In the genomic region with DNA sequence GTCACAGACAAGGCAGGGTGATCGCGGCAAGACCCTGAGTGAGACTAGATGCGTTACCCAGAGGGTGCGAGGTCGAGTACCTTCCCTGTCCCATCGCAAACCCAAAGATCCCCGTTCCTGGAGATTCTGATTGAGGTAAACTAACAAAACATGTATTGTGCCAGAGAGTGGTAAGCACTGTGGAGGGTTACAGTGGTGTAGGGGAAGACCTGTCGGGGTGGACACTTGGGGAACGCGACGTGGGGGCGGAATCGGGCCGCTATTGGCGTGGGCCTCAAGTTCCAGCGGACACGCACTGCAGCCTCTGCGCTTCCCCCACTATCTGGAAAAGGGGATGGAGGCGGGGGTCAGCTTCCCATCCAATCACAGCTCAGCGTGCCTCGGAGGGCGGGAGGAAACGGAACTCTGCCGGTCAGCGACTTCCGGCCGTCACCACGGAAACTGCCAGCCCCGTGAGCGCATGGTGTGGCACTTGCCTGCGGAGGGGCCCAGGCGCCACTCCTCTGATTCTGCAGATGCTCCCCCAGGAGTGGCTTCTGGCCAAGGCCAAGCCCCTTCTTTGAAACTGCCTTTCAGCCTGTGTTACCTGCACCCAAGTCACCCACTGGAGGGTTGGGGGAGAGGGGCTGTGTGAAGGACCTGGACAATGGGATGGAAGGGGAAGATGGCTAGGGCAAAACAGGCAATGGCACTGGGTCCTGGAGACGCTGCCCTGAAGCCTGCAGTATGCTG, we compare ENCODE assay signal across 1 cellular context.
TF ChIP-seq lines count a peak whose summit lies in the region.

No MANE protein-coding gene starts in this region.

TF ChIP-seq in K562, 482 proteins besides CTCF, POLR2A, EP300 and RAD21 (continued from another document and continues in another):
- TF ChIP-seq ZNF75A (CRISPR knock-in tag; IDR thresholded peaks at IDR 0.05) (no peak), RBBP5 (IDR thresholded peaks at IDR 0.05; ENCODE audit: borderline replicate concordance, insufficient read depth, low read length, poor library complexity, severe bottlenecking) (no peak), FUS (optimal IDR thresholded peaks at IDR 0.05; ENCODE audit: low read depth, low read length) (no peak), FOXA1 (IDR thresholded peaks at IDR 0.05; ENCODE audit: borderline replicate concordance) (no peak), RBM25 (IDR thresholded peaks at IDR 0.05; ENCODE audit: low read depth, low read length, severe bottlenecking) (no peak), PTTG1 (tag; IDR thresholded peaks at IDR 0.05; ENCODE audit: low read depth) (no peak), ESRRA (IDR thresholded peaks at IDR 0.05; ENCODE audit: borderline replicate concordance, low read depth) (no peak; the same call in 1 of the 2 replicates), U2AF2 (optimal IDR thresholded peaks at IDR 0.05; ENCODE audit: low read depth, low read length) (no peak), ILK (tag; IDR thresholded peaks at IDR 0.05; ENCODE audit: borderline replicate concordance, low read depth) (no peak), CHD4 (IDR thresholded peaks at IDR 0.05; ENCODE audit: insufficient read depth, insufficient replicate concordance, low read depth, low read length, poor library complexity, severe bottlenecking) (no peak), HDGF (IDR thresholded peaks at IDR 0.05) (no peak), ZNF140 (CRISPR knock-in tag; IDR thresholded peaks at IDR 0.05) (no peak), CC2D1A (IDR thresholded peaks at IDR 0.05) (no peak), ETV5 (CRISPR knock-in tag; IDR thresholded peaks at IDR 0.05; ENCODE audit: low read depth) (0 out of 2 replicates have a peak, but pooled peaks have one; percentile 33), TAF1 (IDR thresholded peaks at IDR 0.05; ENCODE audit: control insufficient read depth, extremely low read depth, insufficient read depth, low read length, severe bottlenecking) (peak; percentile 65), SIX5 (IDR thresholded peaks at IDR 0.05; ENCODE audit: borderline replicate concordance in 1 of 2, insufficient read depth in 1 of 2, low read depth in 1 of 2, low read length in 2 of 2) (no peak), ILF3 (IDR thresholded peaks at IDR 0.05; ENCODE audit: borderline replicate concordance) (no peak), PCBP1 (IDR thresholded peaks at IDR 0.05; ENCODE audit: low read depth, low read length, poor library complexity, severe bottlenecking) (no peak), ZKSCAN1 (IDR thresholded peaks at IDR 0.05; ENCODE audit: low read depth, low read length) (no peak), GABPB1 (CRISPR knock-in tag; IDR thresholded peaks at IDR 0.05) (peak; percentile 84), SMAD3 (CRISPR knock-in tag; conservative IDR thresholded peaks at IDR 0.05) (peak; percentile 66; the same call in 1 of the 2 replicates), ZNF764 (CRISPR knock-in tag; IDR thresholded peaks at IDR 0.05; ENCODE audit: low read depth) (no peak), ZNF274 (IDR thresholded peaks at IDR 0.05; ENCODE audit: borderline replicate concordance, low read depth, low read length) (no peak), RBFOX2 (IDR thresholded peaks at IDR 0.05; ENCODE audit: low read depth, low read length) (peak; percentile 86), MAZ (CRISPR knock-in tag; conservative IDR thresholded peaks at IDR 0.05 in 1 of 2, IDR thresholded peaks at IDR 0.05 in 1 of 2) (peak; percentile 77 to 92), ZNF175 (CRISPR knock-in tag; IDR thresholded peaks at IDR 0.05; ENCODE audit: low read depth) (no peak; the same call in 1 of the 2 replicates), PHTF2 (CRISPR knock-in tag; IDR thresholded peaks at IDR 0.05) (no peak), PPARD (CRISPR knock-in tag; IDR thresholded peaks at IDR 0.05) (no peak), HIVEP1 (CRISPR knock-in tag; IDR thresholded peaks at IDR 0.05) (no peak), STAG1 (CRISPR knock-in tag; IDR thresholded peaks at IDR 0.05; ENCODE audit: borderline replicate concordance) (no peak), ARHGAP35 (IDR thresholded peaks at IDR 0.05; ENCODE audit: partially characterized antibody) (no peak)
- TF ChIP-seq, protein P1, sequence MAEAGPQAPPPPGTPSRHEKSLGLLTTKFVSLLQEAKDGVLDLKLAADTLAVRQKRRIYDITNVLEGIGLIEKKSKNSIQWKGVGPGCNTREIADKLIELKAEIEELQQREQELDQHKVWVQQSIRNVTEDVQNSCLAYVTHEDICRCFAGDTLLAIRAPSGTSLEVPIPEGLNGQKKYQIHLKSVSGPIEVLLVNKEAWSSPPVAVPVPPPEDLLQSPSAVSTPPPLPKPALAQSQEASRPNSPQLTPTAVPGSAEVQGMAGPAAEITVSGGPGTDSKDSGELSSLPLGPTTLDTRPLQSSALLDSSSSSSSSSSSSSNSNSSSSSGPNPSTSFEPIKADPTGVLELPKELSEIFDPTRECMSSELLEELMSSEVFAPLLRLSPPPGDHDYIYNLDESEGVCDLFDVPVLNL (CRISPR knock-in tag; IDR thresholded peaks at IDR 0.05; ENCODE audit: low read depth), result peak; percentile 66; the same call in 1 of the 2 replicates
- TF ChIP-seq, protein P2, sequence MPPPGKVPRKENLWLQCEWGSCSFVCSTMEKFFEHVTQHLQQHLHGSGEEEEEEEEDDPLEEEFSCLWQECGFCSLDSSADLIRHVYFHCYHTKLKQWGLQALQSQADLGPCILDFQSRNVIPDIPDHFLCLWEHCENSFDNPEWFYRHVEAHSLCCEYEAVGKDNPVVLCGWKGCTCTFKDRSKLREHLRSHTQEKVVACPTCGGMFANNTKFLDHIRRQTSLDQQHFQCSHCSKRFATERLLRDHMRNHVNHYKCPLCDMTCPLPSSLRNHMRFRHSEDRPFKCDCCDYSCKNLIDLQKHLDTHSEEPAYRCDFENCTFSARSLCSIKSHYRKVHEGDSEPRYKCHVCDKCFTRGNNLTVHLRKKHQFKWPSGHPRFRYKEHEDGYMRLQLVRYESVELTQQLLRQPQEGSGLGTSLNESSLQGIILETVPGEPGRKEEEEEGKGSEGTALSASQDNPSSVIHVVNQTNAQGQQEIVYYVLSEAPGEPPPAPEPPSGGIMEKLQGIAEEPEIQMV (tag; conservative IDR thresholded peaks at IDR 0.05; ENCODE audit: low read depth), result no peak
- TF ChIP-seq, protein P3, sequence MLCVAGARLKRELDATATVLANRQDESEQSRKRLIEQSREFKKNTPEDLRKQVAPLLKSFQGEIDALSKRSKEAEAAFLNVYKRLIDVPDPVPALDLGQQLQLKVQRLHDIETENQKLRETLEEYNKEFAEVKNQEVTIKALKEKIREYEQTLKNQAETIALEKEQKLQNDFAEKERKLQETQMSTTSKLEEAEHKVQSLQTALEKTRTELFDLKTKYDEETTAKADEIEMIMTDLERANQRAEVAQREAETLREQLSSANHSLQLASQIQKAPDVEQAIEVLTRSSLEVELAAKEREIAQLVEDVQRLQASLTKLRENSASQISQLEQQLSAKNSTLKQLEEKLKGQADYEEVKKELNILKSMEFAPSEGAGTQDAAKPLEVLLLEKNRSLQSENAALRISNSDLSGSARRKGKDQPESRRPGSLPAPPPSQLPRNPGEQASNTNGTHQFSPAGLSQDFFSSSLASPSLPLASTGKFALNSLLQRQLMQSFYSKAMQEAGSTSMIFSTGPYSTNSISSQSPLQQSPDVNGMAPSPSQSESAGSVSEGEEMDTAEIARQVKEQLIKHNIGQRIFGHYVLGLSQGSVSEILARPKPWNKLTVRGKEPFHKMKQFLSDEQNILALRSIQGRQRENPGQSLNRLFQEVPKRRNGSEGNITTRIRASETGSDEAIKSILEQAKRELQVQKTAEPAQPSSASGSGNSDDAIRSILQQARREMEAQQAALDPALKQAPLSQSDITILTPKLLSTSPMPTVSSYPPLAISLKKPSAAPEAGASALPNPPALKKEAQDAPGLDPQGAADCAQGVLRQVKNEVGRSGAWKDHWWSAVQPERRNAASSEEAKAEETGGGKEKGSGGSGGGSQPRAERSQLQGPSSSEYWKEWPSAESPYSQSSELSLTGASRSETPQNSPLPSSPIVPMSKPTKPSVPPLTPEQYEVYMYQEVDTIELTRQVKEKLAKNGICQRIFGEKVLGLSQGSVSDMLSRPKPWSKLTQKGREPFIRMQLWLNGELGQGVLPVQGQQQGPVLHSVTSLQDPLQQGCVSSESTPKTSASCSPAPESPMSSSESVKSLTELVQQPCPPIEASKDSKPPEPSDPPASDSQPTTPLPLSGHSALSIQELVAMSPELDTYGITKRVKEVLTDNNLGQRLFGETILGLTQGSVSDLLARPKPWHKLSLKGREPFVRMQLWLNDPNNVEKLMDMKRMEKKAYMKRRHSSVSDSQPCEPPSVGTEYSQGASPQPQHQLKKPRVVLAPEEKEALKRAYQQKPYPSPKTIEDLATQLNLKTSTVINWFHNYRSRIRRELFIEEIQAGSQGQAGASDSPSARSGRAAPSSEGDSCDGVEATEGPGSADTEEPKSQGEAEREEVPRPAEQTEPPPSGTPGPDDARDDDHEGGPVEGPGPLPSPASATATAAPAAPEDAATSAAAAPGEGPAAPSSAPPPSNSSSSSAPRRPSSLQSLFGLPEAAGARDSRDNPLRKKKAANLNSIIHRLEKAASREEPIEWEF (CRISPR knock-in tag; IDR thresholded peaks at IDR 0.05), result no peak
- TF ChIP-seq, protein P4, sequence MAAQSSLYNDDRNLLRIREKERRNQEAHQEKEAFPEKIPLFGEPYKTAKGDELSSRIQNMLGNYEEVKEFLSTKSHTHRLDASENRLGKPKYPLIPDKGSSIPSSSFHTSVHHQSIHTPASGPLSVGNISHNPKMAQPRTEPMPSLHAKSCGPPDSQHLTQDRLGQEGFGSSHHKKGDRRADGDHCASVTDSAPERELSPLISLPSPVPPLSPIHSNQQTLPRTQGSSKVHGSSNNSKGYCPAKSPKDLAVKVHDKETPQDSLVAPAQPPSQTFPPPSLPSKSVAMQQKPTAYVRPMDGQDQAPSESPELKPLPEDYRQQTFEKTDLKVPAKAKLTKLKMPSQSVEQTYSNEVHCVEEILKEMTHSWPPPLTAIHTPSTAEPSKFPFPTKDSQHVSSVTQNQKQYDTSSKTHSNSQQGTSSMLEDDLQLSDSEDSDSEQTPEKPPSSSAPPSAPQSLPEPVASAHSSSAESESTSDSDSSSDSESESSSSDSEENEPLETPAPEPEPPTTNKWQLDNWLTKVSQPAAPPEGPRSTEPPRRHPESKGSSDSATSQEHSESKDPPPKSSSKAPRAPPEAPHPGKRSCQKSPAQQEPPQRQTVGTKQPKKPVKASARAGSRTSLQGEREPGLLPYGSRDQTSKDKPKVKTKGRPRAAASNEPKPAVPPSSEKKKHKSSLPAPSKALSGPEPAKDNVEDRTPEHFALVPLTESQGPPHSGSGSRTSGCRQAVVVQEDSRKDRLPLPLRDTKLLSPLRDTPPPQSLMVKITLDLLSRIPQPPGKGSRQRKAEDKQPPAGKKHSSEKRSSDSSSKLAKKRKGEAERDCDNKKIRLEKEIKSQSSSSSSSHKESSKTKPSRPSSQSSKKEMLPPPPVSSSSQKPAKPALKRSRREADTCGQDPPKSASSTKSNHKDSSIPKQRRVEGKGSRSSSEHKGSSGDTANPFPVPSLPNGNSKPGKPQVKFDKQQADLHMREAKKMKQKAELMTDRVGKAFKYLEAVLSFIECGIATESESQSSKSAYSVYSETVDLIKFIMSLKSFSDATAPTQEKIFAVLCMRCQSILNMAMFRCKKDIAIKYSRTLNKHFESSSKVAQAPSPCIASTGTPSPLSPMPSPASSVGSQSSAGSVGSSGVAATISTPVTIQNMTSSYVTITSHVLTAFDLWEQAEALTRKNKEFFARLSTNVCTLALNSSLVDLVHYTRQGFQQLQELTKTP (IDR thresholded peaks at IDR 0.05; ENCODE audit: low read depth in 1 of 2, partially characterized antibody in 2 of 2), result peak in 1 of 2 experiments; percentile 47
- TF ChIP-seq, protein P5, sequence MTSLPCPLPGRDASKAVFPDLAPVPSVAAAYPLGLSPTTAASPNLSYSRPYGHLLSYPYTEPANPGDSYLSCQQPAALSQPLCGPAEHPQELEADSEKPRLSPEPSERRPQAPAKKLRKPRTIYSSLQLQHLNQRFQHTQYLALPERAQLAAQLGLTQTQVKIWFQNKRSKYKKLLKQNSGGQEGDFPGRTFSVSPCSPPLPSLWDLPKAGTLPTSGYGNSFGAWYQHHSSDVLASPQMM (CRISPR knock-in tag; IDR thresholded peaks at IDR 0.05), result no peak
- TF ChIP-seq, protein P6, sequence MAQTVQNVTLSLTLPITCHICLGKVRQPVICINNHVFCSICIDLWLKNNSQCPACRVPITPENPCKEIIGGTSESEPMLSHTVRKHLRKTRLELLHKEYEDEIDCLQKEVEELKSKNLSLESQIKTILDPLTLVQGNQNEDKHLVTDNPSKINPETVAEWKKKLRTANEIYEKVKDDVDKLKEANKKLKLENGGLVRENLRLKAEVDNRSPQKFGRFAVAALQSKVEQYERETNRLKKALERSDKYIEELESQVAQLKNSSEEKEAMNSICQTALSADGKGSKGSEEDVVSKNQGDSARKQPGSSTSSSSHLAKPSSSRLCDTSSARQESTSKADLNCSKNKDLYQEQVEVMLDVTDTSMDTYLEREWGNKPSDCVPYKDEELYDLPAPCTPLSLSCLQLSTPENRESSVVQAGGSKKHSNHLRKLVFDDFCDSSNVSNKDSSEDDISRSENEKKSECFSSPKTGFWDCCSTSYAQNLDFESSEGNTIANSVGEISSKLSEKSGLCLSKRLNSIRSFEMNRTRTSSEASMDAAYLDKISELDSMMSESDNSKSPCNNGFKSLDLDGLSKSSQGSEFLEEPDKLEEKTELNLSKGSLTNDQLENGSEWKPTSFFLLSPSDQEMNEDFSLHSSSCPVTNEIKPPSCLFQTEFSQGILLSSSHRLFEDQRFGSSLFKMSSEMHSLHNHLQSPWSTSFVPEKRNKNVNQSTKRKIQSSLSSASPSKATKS (CRISPR knock-in tag; IDR thresholded peaks at IDR 0.05), result no peak
- TF ChIP-seq, protein P7, sequence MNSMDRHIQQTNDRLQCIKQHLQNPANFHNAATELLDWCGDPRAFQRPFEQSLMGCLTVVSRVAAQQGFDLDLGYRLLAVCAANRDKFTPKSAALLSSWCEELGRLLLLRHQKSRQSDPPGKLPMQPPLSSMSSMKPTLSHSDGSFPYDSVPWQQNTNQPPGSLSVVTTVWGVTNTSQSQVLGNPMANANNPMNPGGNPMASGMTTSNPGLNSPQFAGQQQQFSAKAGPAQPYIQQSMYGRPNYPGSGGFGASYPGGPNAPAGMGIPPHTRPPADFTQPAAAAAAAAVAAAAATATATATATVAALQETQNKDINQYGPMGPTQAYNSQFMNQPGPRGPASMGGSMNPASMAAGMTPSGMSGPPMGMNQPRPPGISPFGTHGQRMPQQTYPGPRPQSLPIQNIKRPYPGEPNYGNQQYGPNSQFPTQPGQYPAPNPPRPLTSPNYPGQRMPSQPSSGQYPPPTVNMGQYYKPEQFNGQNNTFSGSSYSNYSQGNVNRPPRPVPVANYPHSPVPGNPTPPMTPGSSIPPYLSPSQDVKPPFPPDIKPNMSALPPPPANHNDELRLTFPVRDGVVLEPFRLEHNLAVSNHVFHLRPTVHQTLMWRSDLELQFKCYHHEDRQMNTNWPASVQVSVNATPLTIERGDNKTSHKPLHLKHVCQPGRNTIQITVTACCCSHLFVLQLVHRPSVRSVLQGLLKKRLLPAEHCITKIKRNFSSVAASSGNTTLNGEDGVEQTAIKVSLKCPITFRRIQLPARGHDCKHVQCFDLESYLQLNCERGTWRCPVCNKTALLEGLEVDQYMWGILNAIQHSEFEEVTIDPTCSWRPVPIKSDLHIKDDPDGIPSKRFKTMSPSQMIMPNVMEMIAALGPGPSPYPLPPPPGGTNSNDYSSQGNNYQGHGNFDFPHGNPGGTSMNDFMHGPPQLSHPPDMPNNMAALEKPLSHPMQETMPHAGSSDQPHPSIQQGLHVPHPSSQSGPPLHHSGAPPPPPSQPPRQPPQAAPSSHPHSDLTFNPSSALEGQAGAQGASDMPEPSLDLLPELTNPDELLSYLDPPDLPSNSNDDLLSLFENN (IDR thresholded peaks at IDR 0.05; ENCODE audit: low read depth in 2 of 2, low read length in 2 of 2), result no peak
